In genomic region chr4:121776610-121777401, GRCh38 we compare ENCODE assay signal across 22 cellular contexts. TPM values are rescaled to one million over a fixed set of nuclear protein-coding genes. Genes with fewer than 3 reads are reported as not detected.
"Had no signal": no experiment of that assay in that cellular context is flagged by ENCODE, and none has a peak within 500 bp of the region (broad histone marks: within the 10 kb centered on the region; RNA-seq: fewer than 3 reads in every experiment).

No MANE protein-coding gene starts in this region.

- ATAC-seq: activated T-cell treated with anti-CD3 and anti-CD28 coated beads, Interleukin-2, amount 50 U/mL, for 72 hours; gastrocnemius medialis; left lobe of liver; stimulated activated naive CD8-positive, alpha-beta T cell treated with anti-CD3 and anti-CD28 coated beads, Interleukin-15, Interleukin-2, amounts not matched to agents 100 U/mL and 50 U/mL, for 24 hours had no signal

- H3K27ac Mint-ChIP-seq: mesothelial cell of epicardium had no signal

- H3K36me3 ChIP-seq: breast epithelium, gastrocnemius medialis, tibial nerve, uterus had no signal

- H3K9me3 Mint-ChIP-seq: activated T-cell treated with anti-CD3 and anti-CD28 coated beads, Interleukin-2, amount 50 U/mL, for 72 hours; mesothelial cell of epicardium had no signal

- H3K4me3 ChIP-seq: breast epithelium, gastrocnemius medialis, lung, tibial nerve, uterus had no signal

- H3K4me1 ChIP-seq: breast epithelium, gastrocnemius medialis, tibial nerve, uterus had no signal

- H3K9me3 ChIP-seq: breast epithelium, gastrocnemius medialis, tibial nerve, uterus had no signal

- DNase-seq: activated CD4-positive, alpha-beta T cell treated with anti-CD3 and anti-CD28 coated beads for 48 hours; activated CD4-positive, CD25-positive, alpha-beta regulatory T cell; activated effector memory CD4-positive, alpha-beta T cell treated with anti-CD3 and anti-CD28 coated beads, Interleukin-2, amount 50 U/mL, for 16 hours; activated naive CD4-positive, alpha-beta T cell treated with anti-CD3 and anti-CD28 coated beads, Interleukin-2, amount 50 U/mL, for 16 hours; activated T-cell treated with anti-CD3 and anti-CD28 coated beads, Interleukin-2, amount 50 U/mL, for 72 hours; cerebellar nuclear complex; cortex of kidney; gastrocnemius medialis; head of caudate nucleus; kidney; occipital lobe; posterior cingulate gyrus; stimulated activated CD4-positive, alpha-beta T cell treated with anti-CD3 and anti-CD28 coated beads, Interleukin-2, amount 100 ng/mL, for 24 hours; stimulated activated naive CD8-positive, alpha-beta T cell treated with anti-CD3 and anti-CD28 coated beads, Interleukin-15, Interleukin-2, amounts not matched to agents 100 U/mL and 50 U/mL, for 24 hours; T1000; uterus had no signal

- H3K27ac ChIP-seq: breast epithelium, gastrocnemius medialis, tibial nerve, uterus had no signal

- H3K4me3 Mint-ChIP-seq: activated T-cell treated with anti-CD3 and anti-CD28 coated beads, Interleukin-2, amount 50 U/mL, for 72 hours; mesothelial cell of epicardium had no signal

- H3K36me3 Mint-ChIP-seq: mesothelial cell of epicardium had no signal

- H3K27me3 ChIP-seq: gastrocnemius medialis, uterus had no signal

- H3K4me1 Mint-ChIP-seq: mesothelial cell of epicardium had no signal

RNA-seq across cellular contexts. Expression of gene SMIM43, which starts 11.8 kb away (rescaled TPM):
- total RNA-seq: activated T-cell treated with anti-CD3 and anti-CD28 coated beads, Interleukin-2, amount 50 U/mL, for 72 hours; astrocyte; breast epithelium; gastrocnemius medialis; kidney; left lobe of liver; mesothelial cell of epicardium had no signal
